1 cellular context compared by ENCODE assay signal in the genomic region with DNA sequence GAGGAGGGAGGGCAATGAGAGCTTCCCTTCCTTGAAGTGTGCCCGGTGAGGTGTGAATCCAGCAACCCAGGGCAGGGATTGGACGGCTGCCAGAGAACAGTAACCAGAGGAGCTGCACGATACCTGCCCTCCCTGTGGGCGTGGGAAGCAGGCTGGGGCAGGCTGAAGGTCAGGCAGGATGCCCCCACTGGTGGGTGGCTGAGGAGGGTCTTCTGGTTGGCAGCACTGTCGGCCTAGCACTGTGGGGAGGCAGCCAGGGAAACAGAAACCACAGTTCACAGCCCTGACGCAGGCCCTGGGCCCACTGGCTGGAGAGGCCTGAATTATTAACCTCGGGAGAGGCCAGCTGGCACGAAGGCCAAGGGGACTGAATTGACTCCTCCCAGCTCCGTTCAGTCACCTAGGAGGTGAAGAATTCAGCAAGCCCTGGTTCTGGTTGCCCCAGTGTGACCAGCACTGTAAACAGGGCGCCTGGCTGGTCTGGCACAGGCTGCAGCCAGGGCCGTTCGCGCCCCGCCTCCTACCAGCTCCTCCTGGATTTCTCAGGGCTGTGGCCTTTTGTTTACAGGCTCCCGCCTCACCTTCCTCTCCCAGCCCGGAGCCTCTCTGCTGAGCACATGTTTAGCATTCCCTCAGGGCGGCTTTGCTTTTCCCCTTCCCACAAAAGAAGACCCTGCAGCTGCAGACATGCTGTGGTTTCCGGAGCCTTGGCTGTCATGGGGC.
TF ChIP-seq lines count a peak whose summit lies in the region.

No MANE protein-coding gene starts in this region.

TF ChIP-seq in HepG2, 621 proteins besides CTCF, POLR2A, EP300 and RAD21 (continued from another document and continues in another):
- TF ChIP-seq, protein P1, sequence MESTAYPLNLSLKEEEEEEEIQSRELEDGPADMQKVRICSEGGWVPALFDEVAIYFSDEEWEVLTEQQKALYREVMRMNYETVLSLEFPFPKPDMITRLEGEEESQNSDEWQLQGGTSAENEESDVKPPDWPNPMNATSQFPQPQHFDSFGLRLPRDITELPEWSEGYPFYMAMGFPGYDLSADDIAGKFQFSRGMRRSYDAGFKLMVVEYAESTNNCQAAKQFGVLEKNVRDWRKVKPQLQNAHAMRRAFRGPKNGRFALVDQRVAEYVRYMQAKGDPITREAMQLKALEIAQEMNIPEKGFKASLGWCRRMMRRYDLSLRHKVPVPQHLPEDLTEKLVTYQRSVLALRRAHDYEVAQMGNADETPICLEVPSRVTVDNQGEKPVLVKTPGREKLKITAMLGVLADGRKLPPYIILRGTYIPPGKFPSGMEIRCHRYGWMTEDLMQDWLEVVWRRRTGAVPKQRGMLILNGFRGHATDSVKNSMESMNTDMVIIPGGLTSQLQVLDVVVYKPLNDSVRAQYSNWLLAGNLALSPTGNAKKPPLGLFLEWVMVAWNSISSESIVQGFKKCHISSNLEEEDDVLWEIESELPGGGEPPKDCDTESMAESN (CRISPR knock-in tag; conservative IDR thresholded peaks at IDR 0.05): no peak
- TF ChIP-seq, protein P2, sequence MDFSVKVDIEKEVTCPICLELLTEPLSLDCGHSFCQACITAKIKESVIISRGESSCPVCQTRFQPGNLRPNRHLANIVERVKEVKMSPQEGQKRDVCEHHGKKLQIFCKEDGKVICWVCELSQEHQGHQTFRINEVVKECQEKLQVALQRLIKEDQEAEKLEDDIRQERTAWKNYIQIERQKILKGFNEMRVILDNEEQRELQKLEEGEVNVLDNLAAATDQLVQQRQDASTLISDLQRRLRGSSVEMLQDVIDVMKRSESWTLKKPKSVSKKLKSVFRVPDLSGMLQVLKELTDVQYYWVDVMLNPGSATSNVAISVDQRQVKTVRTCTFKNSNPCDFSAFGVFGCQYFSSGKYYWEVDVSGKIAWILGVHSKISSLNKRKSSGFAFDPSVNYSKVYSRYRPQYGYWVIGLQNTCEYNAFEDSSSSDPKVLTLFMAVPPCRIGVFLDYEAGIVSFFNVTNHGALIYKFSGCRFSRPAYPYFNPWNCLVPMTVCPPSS (IDR thresholded peaks at IDR 0.05): no peak
- no peak for TF ChIP-seq GATAD1 (CRISPR knock-in tag; IDR thresholded peaks at IDR 0.05)
- TF ChIP-seq, protein P3, sequence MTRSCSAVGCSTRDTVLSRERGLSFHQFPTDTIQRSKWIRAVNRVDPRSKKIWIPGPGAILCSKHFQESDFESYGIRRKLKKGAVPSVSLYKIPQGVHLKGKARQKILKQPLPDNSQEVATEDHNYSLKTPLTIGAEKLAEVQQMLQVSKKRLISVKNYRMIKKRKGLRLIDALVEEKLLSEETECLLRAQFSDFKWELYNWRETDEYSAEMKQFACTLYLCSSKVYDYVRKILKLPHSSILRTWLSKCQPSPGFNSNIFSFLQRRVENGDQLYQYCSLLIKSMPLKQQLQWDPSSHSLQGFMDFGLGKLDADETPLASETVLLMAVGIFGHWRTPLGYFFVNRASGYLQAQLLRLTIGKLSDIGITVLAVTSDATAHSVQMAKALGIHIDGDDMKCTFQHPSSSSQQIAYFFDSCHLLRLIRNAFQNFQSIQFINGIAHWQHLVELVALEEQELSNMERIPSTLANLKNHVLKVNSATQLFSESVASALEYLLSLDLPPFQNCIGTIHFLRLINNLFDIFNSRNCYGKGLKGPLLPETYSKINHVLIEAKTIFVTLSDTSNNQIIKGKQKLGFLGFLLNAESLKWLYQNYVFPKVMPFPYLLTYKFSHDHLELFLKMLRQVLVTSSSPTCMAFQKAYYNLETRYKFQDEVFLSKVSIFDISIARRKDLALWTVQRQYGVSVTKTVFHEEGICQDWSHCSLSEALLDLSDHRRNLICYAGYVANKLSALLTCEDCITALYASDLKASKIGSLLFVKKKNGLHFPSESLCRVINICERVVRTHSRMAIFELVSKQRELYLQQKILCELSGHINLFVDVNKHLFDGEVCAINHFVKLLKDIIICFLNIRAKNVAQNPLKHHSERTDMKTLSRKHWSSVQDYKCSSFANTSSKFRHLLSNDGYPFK (CRISPR knock-in tag; IDR thresholded peaks at IDR 0.05; ENCODE audit: borderline replicate concordance): peak; percentile 73; the same call in 1 of the 2 replicates
- no peak for TF ChIP-seq GLMP (CRISPR knock-in tag; IDR thresholded peaks at IDR 0.05; ENCODE audit: borderline replicate concordance)
- TF ChIP-seq ZNF546 (CRISPR knock-in tag; conservative IDR thresholded peaks at IDR 0.05): peak; percentile 24; the same call in 1 of the 2 replicates
- TF ChIP-seq ZNF558 (CRISPR knock-in tag; IDR thresholded peaks at IDR 0.05; ENCODE audit: borderline replicate concordance): no peak
- 0 out of 2 replicates have a peak, but pooled peaks have one; percentile 61 for TF ChIP-seq ZSCAN29 (CRISPR knock-in tag; conservative IDR thresholded peaks at IDR 0.05)
- TF ChIP-seq ZIK1 (CRISPR knock-in tag; IDR thresholded peaks at IDR 0.05; ENCODE audit: borderline replicate concordance, low read depth): peak; percentile 66; the same call in 1 of the 2 replicates
- TF ChIP-seq, protein P4, sequence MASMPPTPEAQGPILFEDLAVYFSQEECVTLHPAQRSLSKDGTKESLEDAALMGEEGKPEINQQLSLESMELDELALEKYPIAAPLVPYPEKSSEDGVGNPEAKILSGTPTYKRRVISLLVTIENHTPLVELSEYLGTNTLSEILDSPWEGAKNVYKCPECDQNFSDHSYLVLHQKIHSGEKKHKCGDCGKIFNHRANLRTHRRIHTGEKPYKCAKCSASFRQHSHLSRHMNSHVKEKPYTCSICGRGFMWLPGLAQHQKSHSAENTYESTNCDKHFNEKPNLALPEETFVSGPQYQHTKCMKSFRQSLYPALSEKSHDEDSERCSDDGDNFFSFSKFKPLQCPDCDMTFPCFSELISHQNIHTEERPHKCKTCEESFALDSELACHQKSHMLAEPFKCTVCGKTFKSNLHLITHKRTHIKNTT (CRISPR knock-in tag; IDR thresholded peaks at IDR 0.05): no peak
- TF ChIP-seq TGIF2 (CRISPR knock-in tag; IDR thresholded peaks at IDR 0.05): peak; percentile 70
- TF ChIP-seq NFE2L1 (CRISPR knock-in tag; IDR thresholded peaks at IDR 0.05; ENCODE audit: borderline replicate concordance): 0 out of 2 replicates have a peak, but pooled peaks have one; percentile 60
- TF ChIP-seq ZNF333 (CRISPR knock-in tag; IDR thresholded peaks at IDR 0.05; ENCODE audit: borderline replicate concordance): 0 out of 2 replicates have a peak, but pooled peaks have one; percentile 23
- TF ChIP-seq, protein P5, sequence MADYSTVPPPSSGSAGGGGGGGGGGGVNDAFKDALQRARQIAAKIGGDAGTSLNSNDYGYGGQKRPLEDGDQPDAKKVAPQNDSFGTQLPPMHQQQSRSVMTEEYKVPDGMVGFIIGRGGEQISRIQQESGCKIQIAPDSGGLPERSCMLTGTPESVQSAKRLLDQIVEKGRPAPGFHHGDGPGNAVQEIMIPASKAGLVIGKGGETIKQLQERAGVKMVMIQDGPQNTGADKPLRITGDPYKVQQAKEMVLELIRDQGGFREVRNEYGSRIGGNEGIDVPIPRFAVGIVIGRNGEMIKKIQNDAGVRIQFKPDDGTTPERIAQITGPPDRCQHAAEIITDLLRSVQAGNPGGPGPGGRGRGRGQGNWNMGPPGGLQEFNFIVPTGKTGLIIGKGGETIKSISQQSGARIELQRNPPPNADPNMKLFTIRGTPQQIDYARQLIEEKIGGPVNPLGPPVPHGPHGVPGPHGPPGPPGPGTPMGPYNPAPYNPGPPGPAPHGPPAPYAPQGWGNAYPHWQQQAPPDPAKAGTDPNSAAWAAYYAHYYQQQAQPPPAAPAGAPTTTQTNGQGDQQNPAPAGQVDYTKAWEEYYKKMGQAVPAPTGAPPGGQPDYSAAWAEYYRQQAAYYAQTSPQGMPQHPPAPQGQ (CRISPR knock-in tag; IDR thresholded peaks at IDR 0.05; ENCODE audit: borderline replicate concordance): no peak
- TF ChIP-seq ZFX (CRISPR knock-in tag; IDR thresholded peaks at IDR 0.05; ENCODE audit: low read depth): peak; percentile 96
- TF ChIP-seq RBAK (CRISPR knock-in tag; IDR thresholded peaks at IDR 0.05): no peak; the same call in 1 of the 2 replicates
- TF ChIP-seq ZNF292 (CRISPR knock-in tag; IDR thresholded peaks at IDR 0.05; ENCODE audit: borderline replicate concordance, low read depth): peak; percentile 81; the same call in 1 of the 2 replicates
- TF ChIP-seq ZNF274 (CRISPR knock-in tag; IDR thresholded peaks at IDR 0.05): peak; percentile 73; the same call in 1 of the 2 replicates
- no peak for TF ChIP-seq JUND (CRISPR knock-in tag; IDR thresholded peaks at IDR 0.05)
- TF ChIP-seq FOXO1 (CRISPR knock-in tag; IDR thresholded peaks at IDR 0.05): 0 out of 2 replicates have a peak, but pooled peaks have one; percentile 14
- TF ChIP-seq, protein P6, sequence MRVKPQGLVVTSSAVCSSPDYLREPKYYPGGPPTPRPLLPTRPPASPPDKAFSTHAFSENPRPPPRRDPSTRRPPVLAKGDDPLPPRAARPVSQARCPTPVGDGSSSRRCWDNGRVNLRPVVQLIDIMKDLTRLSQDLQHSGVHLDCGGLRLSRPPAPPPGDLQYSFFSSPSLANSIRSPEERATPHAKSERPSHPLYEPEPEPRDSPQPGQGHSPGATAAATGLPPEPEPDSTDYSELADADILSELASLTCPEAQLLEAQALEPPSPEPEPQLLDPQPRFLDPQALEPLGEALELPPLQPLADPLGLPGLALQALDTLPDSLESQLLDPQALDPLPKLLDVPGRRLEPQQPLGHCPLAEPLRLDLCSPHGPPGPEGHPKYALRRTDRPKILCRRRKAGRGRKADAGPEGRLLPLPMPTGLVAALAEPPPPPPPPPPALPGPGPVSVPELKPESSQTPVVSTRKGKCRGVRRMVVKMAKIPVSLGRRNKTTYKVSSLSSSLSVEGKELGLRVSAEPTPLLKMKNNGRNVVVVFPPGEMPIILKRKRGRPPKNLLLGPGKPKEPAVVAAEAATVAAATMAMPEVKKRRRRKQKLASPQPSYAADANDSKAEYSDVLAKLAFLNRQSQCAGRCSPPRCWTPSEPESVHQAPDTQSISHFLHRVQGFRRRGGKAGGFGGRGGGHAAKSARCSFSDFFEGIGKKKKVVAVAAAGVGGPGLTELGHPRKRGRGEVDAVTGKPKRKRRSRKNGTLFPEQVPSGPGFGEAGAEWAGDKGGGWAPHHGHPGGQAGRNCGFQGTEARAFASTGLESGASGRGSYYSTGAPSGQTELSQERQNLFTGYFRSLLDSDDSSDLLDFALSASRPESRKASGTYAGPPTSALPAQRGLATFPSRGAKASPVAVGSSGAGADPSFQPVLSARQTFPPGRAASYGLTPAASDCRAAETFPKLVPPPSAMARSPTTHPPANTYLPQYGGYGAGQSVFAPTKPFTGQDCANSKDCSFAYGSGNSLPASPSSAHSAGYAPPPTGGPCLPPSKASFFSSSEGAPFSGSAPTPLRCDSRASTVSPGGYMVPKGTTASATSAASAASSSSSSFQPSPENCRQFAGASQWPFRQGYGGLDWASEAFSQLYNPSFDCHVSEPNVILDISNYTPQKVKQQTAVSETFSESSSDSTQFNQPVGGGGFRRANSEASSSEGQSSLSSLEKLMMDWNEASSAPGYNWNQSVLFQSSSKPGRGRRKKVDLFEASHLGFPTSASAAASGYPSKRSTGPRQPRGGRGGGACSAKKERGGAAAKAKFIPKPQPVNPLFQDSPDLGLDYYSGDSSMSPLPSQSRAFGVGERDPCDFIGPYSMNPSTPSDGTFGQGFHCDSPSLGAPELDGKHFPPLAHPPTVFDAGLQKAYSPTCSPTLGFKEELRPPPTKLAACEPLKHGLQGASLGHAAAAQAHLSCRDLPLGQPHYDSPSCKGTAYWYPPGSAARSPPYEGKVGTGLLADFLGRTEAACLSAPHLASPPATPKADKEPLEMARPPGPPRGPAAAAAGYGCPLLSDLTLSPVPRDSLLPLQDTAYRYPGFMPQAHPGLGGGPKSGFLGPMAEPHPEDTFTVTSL (CRISPR knock-in tag; IDR thresholded peaks at IDR 0.05; ENCODE audit: borderline replicate concordance): 0 out of 2 replicates have a peak, but pooled peaks have one; percentile 57
- TF ChIP-seq MAX (IDR thresholded peaks at IDR 0.05): peak; percentile 58
- TF ChIP-seq, protein P7, sequence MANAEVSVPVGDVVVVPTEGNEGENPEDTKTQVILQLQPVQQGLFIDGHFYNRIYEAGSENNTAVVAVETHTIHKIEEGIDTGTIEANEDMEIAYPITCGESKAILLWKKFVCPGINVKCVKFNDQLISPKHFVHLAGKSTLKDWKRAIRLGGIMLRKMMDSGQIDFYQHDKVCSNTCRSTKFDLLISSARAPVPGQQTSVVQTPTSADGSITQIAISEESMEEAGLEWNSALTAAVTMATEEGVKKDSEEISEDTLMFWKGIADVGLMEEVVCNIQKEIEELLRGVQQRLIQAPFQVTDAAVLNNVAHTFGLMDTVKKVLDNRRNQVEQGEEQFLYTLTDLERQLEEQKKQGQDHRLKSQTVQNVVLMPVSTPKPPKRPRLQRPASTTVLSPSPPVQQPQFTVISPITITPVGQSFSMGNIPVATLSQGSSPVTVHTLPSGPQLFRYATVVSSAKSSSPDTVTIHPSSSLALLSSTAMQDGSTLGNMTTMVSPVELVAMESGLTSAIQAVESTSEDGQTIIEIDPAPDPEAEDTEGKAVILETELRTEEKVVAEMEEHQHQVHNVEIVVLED (CRISPR knock-in tag; IDR thresholded peaks at IDR 0.05; ENCODE audit: borderline replicate concordance): 0 out of 2 replicates have a peak, but pooled peaks have one; percentile 15
- no peak for TF ChIP-seq NR2F1 (CRISPR knock-in tag; IDR thresholded peaks at IDR 0.05)
- no peak for TF ChIP-seq ZFAT (CRISPR knock-in tag; conservative IDR thresholded peaks at IDR 0.05)
- TF ChIP-seq ZBTB10 (CRISPR knock-in tag; IDR thresholded peaks at IDR 0.05; ENCODE audit: borderline replicate concordance): no peak
- TF ChIP-seq ZNF670 (CRISPR knock-in tag; IDR thresholded peaks at IDR 0.05; ENCODE audit: borderline replicate concordance): no peak
- 0 out of 2 replicates have a peak, but pooled peaks have one; percentile 18 for TF ChIP-seq ZNF33A (CRISPR knock-in tag; IDR thresholded peaks at IDR 0.05; ENCODE audit: borderline replicate concordance)
